27 cellular contexts compared by ENCODE assay signal in genomic region chr2:191462370-191462769, GRCh38.
DNase-seq lines count a peak whose midpoint lies in the region; ATAC-seq and TF ChIP-seq lines count a peak whose summit lies in the region.
"Had no signal": no experiment of that assay in that cellular context is flagged by ENCODE, and none has a peak within 500 bp of the region (broad histone marks: within the 10 kb centered on the region; RNA-seq: fewer than 3 reads in every experiment).

No MANE protein-coding gene starts in this region.

- H3K27me3 ChIP-seq in body of pancreas (no peaks in the 10 kb centered on the region), gastroesophageal sphincter (no peaks in the 10 kb centered on the region)

- 17 to 29% methylated on average over 3 of the region's 3 CpGs for WGBS in body of pancreas, 2 donors
- whole genome bisulfite sequencing in gastroesophageal sphincter (ENCODE audit: low coverage in 1 of 2), 2 donors, result 80 to 83% methylated on average over 3 of the region's 3 CpGs

- peak; percentile 79 for ATAC-seq in body of pancreas
- ATAC-seq in left colon, result peak; percentile 77
- ATAC-seq in HG03378 (IDR thresholded peaks at IDR 0.05; ENCODE audit: unreplicated experiment), result no peak
- no peak for ATAC-seq in gastroesophageal sphincter
- ATAC-seq: natural killer cell treated with Interleukin-12 subunit alpha and Interleukin-12 subunit beta and Interleukin-15 and Interleukin-18, amount 100 ng/mL, for 72 hours had no signal

- H3K27ac ChIP-seq in body of pancreas (peak overlapping the region; percentile 57 to 82 (median 70)), gastroesophageal sphincter (no peak overlapping the region)

- peak; percentile 54 for DNase-seq in Caki2 (ENCODE audit: low read depth)
- peak; percentile 69 to 85 (median 82) for DNase-seq in body of pancreas
- no peak for DNase-seq in left colon
- no peak for DNase-seq in progenitor cell of endocrine pancreas (ENCODE audit: low spot score, unreplicated experiment)
- DNase-seq in HCEC 1CT, result no peak
- DNase-seq in DMS 273 (lab: John Stamatoyannopoulos, UW; ENCODE audit: unreplicated experiment), result no peak
- DNase-seq: activated CD4-positive, alpha-beta memory T cell treated with anti-CD3 and anti-CD28 coated beads for 36 hours; activated CD4-positive, alpha-beta T cell treated with anti-CD3 and anti-CD28 coated beads for 1 hour; activated CD8-positive, alpha-beta memory T cell treated with anti-CD3 and anti-CD28 coated beads, Interleukin-2, amount 50 U/mL, for 4 hours; activated naive CD4-positive, alpha-beta T cell treated with anti-CD3 and anti-CD28 coated beads for 36 hours; AML-193; CD4-positive, CD25-positive, alpha-beta regulatory T cell; effector CD8-positive, alpha-beta T cell; KBM-7; NCI-H2029; NCI-H2227 treated with DMSO at 0.1 percent for 48 hours; NCI-H774; retina; SIG-M5; stimulated activated naive CD4-positive, alpha-beta T cell treated with Interleukin-2 at 50 U/mL for 16 hours had no signal

- no peak overlapping the region for H3K4me3 ChIP-seq in body of pancreas
- no peak overlapping the region for H3K4me3 ChIP-seq in gastroesophageal sphincter
- H3K4me3 ChIP-seq: lung, smooth muscle cell had no signal

- TF ChIP-seq POLR2A in body of pancreas (IDR thresholded peaks at IDR 0.05), result peak in 2 of 3 donors; percentile 53
- no peak for TF ChIP-seq POLR2A in gastroesophageal sphincter (IDR thresholded peaks at IDR 0.05)

- H3K9me3 Mint-ChIP-seq in progenitor cell of endocrine pancreas (ENCODE audit: low read depth), result peaks cover 8% of the 10 kb centered on the region
- H3K9me3 Mint-ChIP-seq: T-helper 2 cell treated with Interferon-gamma antibody and Interleukin-4, amounts not matched to agents 5 μg/mL and 100 μg/mL, for 36 hours had no signal

- TF ChIP-seq EP300 in gastroesophageal sphincter (IDR thresholded peaks at IDR 0.05), result no peak

- no peak overlapping the region for H3K4me3 Mint-ChIP-seq in progenitor cell of endocrine pancreas (ENCODE audit: low read depth)
- H3K4me3 Mint-ChIP-seq: activated CD4-positive, alpha-beta memory T cell treated with anti-CD3 and anti-CD28 coated beads for 36 hours; activated naive CD4-positive, alpha-beta T cell treated with anti-CD3 and anti-CD28 coated beads for 36 hours; activated T-helper 1 cell treated with anti-CD3 and anti-CD28 coated beads, Interleukin-12 subunit alpha, Interleukin-12 subunit beta, Interleukin-2, Interleukin-4 antibody, amounts not matched to agents 30 ng/mL and 10 ng/mL and 1 ng/mL, durations not matched to agents 14 hours and 24 hours and 36 hours; CD4-positive, CD25-positive, alpha-beta regulatory T cell; natural killer cell treated with Interleukin-12 subunit alpha and Interleukin-12 subunit beta and Interleukin-15 and Interleukin-18, amount 100 ng/mL, for 72 hours; T-helper 2 cell treated with Interferon-gamma antibody and Interleukin-4, amounts not matched to agents 5 μg/mL and 100 μg/mL, for 36 hours had no signal

- in situ Hi-C loops in Caki2 (cut with HindIII; ENCODE audit: low pct_unique_long_range_greater_than_20kb, low sequenced_read_pairs), result no loop called here

- H3K36me3 Mint-ChIP-seq in progenitor cell of endocrine pancreas (ENCODE audit: insufficient read depth), result peaks cover 1% of the 10 kb centered on the region
- H3K36me3 Mint-ChIP-seq: activated CD4-positive, alpha-beta memory T cell treated with anti-CD3 and anti-CD28 coated beads for 36 hours; CD4-positive, CD25-positive, alpha-beta regulatory T cell had no signal

- no peaks in the 10 kb centered on the region for H3K27me3 Mint-ChIP-seq in progenitor cell of endocrine pancreas

- H3K36me3 ChIP-seq in body of pancreas (replicated peaks in 1 of 2; ENCODE audit: insufficient read depth in 1 of 2, low read depth in 2 of 2), result no peaks in the 10 kb centered on the region
- no peaks in the 10 kb centered on the region for H3K36me3 ChIP-seq in gastroesophageal sphincter

- intact Hi-C loops in body of pancreas (cut with DNase I), result no loop called here
- intact Hi-C loops in left colon (cut with DNase I, micrococcal nuclease), result no loop called here

- H3K27ac Mint-ChIP-seq in progenitor cell of endocrine pancreas, result peak overlapping the region; percentile 53
- H3K27ac Mint-ChIP-seq: activated CD4-positive, alpha-beta memory T cell treated with anti-CD3 and anti-CD28 coated beads for 36 hours; activated naive CD4-positive, alpha-beta T cell treated with anti-CD3 and anti-CD28 coated beads for 36 hours; activated T-helper 1 cell treated with anti-CD3 and anti-CD28 coated beads, Interleukin-12 subunit alpha, Interleukin-12 subunit beta, Interleukin-2, Interleukin-4 antibody, amounts not matched to agents 30 ng/mL and 10 ng/mL and 1 ng/mL, durations not matched to agents 14 hours and 24 hours and 36 hours; CD4-positive, CD25-positive, alpha-beta regulatory T cell; natural killer cell treated with Interleukin-12 subunit alpha and Interleukin-12 subunit beta and Interleukin-15 and Interleukin-18, amount 100 ng/mL, for 72 hours; T-helper 2 cell treated with Interferon-gamma antibody and Interleukin-4, amounts not matched to agents 5 μg/mL and 100 μg/mL, for 36 hours had no signal

- peaks cover 29% of the 10 kb centered on the region for H3K4me1 Mint-ChIP-seq in progenitor cell of endocrine pancreas (ENCODE audit: low read depth)
- H3K4me1 Mint-ChIP-seq: CD4-positive, CD25-positive, alpha-beta regulatory T cell had no signal

- H3K9me3 ChIP-seq in body of pancreas (no peaks in the 10 kb centered on the region), gastroesophageal sphincter (peaks cover 0 to 12% (median 0%) of the 10 kb centered on the region in 3 donors)

- H3K4me1 ChIP-seq in body of pancreas (peaks cover 57% of the 10 kb centered on the region), gastroesophageal sphincter (peaks cover 0 to 16% (median 0%) of the 10 kb centered on the region in 3 donors)

- TF ChIP-seq CTCF in body of pancreas (IDR thresholded peaks at IDR 0.05), result no peak
- TF ChIP-seq CTCF in progenitor cell of endocrine pancreas (IDR thresholded peaks at IDR 0.05; ENCODE audit: unreplicated experiment), result no peak
- TF ChIP-seq CTCF in gastroesophageal sphincter (IDR thresholded peaks at IDR 0.05), result no peak

Comparison
In these comparisons a context has a peak if more than half of its experiments do, and no peak if none do; other contexts are left out.
1. DNase-seq: peak in Caki2 (single experiment) and body of pancreas (4 of 4); none in left colon (0 of 2), progenitor cell of endocrine pancreas (single experiment), HCEC 1CT (single experiment) and DMS 273 (single experiment).
2. ATAC-seq: peak in body of pancreas (single experiment) and left colon (single experiment); none in HG03378 (single experiment) and gastroesophageal sphincter (single experiment).
3. H3K27ac ChIP-seq: peak in body of pancreas (4 of 4); none in gastroesophageal sphincter (0 of 4).
4. POLR2A ChIP-seq: peak in body of pancreas (2 of 3); none in gastroesophageal sphincter (0 of 2).